ENCODE assay signal across 9 cellular contexts in genomic region chr11:17906436-17906835, GRCh38.
DNase-seq lines count a peak whose midpoint lies in the region; ATAC-seq and TF ChIP-seq lines count a peak whose summit lies in the region.
"Had no signal": no experiment of that assay in that cellular context is flagged by ENCODE, and none has a peak within 500 bp of the region (broad histone marks: within the 10 kb centered on the region; RNA-seq: fewer than 3 reads in every experiment).

No MANE protein-coding gene starts in this region.

- no peak for TF ChIP-seq EP300 in Ishikawa (IDR thresholded peaks at IDR 0.05; ENCODE audit: borderline replicate concordance)

- H3K9me3 Mint-ChIP-seq in brain, result no peaks in the 10 kb centered on the region
- H3K9me3 Mint-ChIP-seq in activated T-helper 2 cell treated with anti-CD3 and anti-CD28 coated beads, Interferon-gamma antibody, Interleukin-2, Interleukin-4, amounts not matched to agents 10 μg/mL and 5 μg/mL and 100 μg/mL, durations not matched to agents 14 hours and 24 hours and 36 hours, result no peaks in the 10 kb centered on the region

- ATAC-seq in HG03342 (IDR thresholded peaks at IDR 0.05; ENCODE audit: unreplicated experiment), result no peak
- ATAC-seq in HG02970 (IDR thresholded peaks at IDR 0.05; ENCODE audit: low FRiP score, unreplicated experiment), result no peak

- H3K4me1 Mint-ChIP-seq in brain, result peaks cover 10% of the 10 kb centered on the region
- no peaks in the 10 kb centered on the region for H3K4me1 Mint-ChIP-seq in activated T-helper 2 cell treated with anti-CD3 and anti-CD28 coated beads, Interferon-gamma antibody, Interleukin-2, Interleukin-4, amounts not matched to agents 10 μg/mL and 5 μg/mL and 100 μg/mL, durations not matched to agents 14 hours and 24 hours and 36 hours (ENCODE audit: low read depth)

- H3K27ac Mint-ChIP-seq in brain, result no peak overlapping the region
- H3K27ac Mint-ChIP-seq in activated T-helper 2 cell treated with anti-CD3 and anti-CD28 coated beads, Interferon-gamma antibody, Interleukin-2, Interleukin-4, amounts not matched to agents 10 μg/mL and 5 μg/mL and 100 μg/mL, durations not matched to agents 14 hours and 24 hours and 36 hours, result no peak overlapping the region

- TF ChIP-seq RAD21 in Ishikawa (IDR thresholded peaks at IDR 0.05; ENCODE audit: low read depth), result peak; percentile 44

- no peaks in the 10 kb centered on the region for H3K27me3 Mint-ChIP-seq in brain
- no peaks in the 10 kb centered on the region for H3K27me3 Mint-ChIP-seq in activated T-helper 2 cell treated with anti-CD3 and anti-CD28 coated beads, Interferon-gamma antibody, Interleukin-2, Interleukin-4, amounts not matched to agents 10 μg/mL and 5 μg/mL and 100 μg/mL, durations not matched to agents 14 hours and 24 hours and 36 hours (ENCODE audit: low read depth)

- TF ChIP-seq CTCF in brain (conservative IDR thresholded peaks at IDR 0.05), result peak; percentile 46 to 63

- DNase-seq in Daoy (ENCODE audit: low read depth) (peak; percentile 5), medulla oblongata (ENCODE audit: extremely low spot score) (peak; percentile 9)
- no peak for DNase-seq in activated T-helper 2 cell treated with anti-CD3 and anti-CD28 coated beads, Interferon-gamma antibody, Interleukin-2, Interleukin-4, amounts not matched to agents 10 μg/mL and 5 μg/mL and 100 μg/mL, durations not matched to agents 14 hours and 24 hours and 36 hours (ENCODE audit: low spot score)
- DNase-seq in central memory CD4-positive, alpha-beta T cell, result no peak
- DNase-seq: activated gamma-delta T cell treated with Interleukin-2 at 50 U/mL for 16 hours had no signal

- intact Hi-C loops in activated T-helper 2 cell treated with anti-CD3 and anti-CD28 coated beads, Interferon-gamma antibody, Interleukin-2, Interleukin-4, amounts not matched to agents 10 μg/mL and 5 μg/mL and 100 μg/mL, durations not matched to agents 14 hours and 24 hours and 36 hours (cut with micrococcal nuclease), result no loop called here

- no peaks in the 10 kb centered on the region for H3K36me3 Mint-ChIP-seq in brain
- H3K36me3 Mint-ChIP-seq in activated T-helper 2 cell treated with anti-CD3 and anti-CD28 coated beads, Interferon-gamma antibody, Interleukin-2, Interleukin-4, amounts not matched to agents 10 μg/mL and 5 μg/mL and 100 μg/mL, durations not matched to agents 14 hours and 24 hours and 36 hours (ENCODE audit: low read depth), result no peaks in the 10 kb centered on the region

- no peak overlapping the region for H3K4me3 Mint-ChIP-seq in brain
- no peak overlapping the region for H3K4me3 Mint-ChIP-seq in activated T-helper 2 cell treated with anti-CD3 and anti-CD28 coated beads, Interferon-gamma antibody, Interleukin-2, Interleukin-4, amounts not matched to agents 10 μg/mL and 5 μg/mL and 100 μg/mL, durations not matched to agents 14 hours and 24 hours and 36 hours (ENCODE audit: low read depth)

TF ChIP-seq in Ishikawa, 13 proteins besides CTCF, POLR2A, EP300 and RAD21:
- TF ChIP-seq, protein P1, sequence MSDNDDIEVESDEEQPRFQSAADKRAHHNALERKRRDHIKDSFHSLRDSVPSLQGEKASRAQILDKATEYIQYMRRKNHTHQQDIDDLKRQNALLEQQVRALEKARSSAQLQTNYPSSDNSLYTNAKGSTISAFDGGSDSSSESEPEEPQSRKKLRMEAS (IDR thresholded peaks at IDR 0.05), result no peak
- no peak for TF ChIP-seq CREB1 (IDR thresholded peaks at IDR 0.05; ENCODE audit: low read depth)
- TF ChIP-seq ZBTB7A (IDR thresholded peaks at IDR 0.05; ENCODE audit: low read depth), result no peak
- TF ChIP-seq TEAD4 (IDR thresholded peaks at IDR 0.05), result no peak
- TF ChIP-seq, protein P2, sequence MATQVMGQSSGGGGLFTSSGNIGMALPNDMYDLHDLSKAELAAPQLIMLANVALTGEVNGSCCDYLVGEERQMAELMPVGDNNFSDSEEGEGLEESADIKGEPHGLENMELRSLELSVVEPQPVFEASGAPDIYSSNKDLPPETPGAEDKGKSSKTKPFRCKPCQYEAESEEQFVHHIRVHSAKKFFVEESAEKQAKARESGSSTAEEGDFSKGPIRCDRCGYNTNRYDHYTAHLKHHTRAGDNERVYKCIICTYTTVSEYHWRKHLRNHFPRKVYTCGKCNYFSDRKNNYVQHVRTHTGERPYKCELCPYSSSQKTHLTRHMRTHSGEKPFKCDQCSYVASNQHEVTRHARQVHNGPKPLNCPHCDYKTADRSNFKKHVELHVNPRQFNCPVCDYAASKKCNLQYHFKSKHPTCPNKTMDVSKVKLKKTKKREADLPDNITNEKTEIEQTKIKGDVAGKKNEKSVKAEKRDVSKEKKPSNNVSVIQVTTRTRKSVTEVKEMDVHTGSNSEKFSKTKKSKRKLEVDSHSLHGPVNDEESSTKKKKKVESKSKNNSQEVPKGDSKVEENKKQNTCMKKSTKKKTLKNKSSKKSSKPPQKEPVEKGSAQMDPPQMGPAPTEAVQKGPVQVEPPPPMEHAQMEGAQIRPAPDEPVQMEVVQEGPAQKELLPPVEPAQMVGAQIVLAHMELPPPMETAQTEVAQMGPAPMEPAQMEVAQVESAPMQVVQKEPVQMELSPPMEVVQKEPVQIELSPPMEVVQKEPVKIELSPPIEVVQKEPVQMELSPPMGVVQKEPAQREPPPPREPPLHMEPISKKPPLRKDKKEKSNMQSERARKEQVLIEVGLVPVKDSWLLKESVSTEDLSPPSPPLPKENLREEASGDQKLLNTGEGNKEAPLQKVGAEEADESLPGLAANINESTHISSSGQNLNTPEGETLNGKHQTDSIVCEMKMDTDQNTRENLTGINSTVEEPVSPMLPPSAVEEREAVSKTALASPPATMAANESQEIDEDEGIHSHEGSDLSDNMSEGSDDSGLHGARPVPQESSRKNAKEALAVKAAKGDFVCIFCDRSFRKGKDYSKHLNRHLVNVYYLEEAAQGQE (IDR thresholded peaks at IDR 0.05; ENCODE audit: low read depth), result no peak
- TF ChIP-seq CEBPB (IDR thresholded peaks at IDR 0.05), result no peak
- TF ChIP-seq EGR1 (IDR thresholded peaks at IDR 0.05), result no peak
- TF ChIP-seq, protein P3, sequence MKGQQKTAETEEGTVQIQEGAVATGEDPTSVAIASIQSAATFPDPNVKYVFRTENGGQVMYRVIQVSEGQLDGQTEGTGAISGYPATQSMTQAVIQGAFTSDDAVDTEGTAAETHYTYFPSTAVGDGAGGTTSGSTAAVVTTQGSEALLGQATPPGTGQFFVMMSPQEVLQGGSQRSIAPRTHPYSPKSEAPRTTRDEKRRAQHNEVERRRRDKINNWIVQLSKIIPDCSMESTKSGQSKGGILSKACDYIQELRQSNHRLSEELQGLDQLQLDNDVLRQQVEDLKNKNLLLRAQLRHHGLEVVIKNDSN (IDR thresholded peaks at IDR 0.05), result no peak
- no peak for TF ChIP-seq FOXM1 (IDR thresholded peaks at IDR 0.05; ENCODE audit: borderline replicate concordance, low read depth)
- no peak for TF ChIP-seq YY1 (IDR thresholded peaks at IDR 0.05; ENCODE audit: low read depth)
- no peak for TF ChIP-seq TCF12 (IDR thresholded peaks at IDR 0.05; ENCODE audit: low read depth)
- TF ChIP-seq NFIC (IDR thresholded peaks at IDR 0.05), result no peak
- no peak for TF ChIP-seq TAF1 (IDR thresholded peaks at IDR 0.05; ENCODE audit: low read depth)

Comparison
In these comparisons a context has a peak if more than half of its experiments do, and no peak if none do; other contexts are left out.
1. DNase-seq: peak in Daoy (single experiment) and medulla oblongata (single experiment); none in activated T-helper 2 cell treated with anti-CD3 and anti-CD28 coated beads, Interferon-gamma antibody, Interleukin-2, Interleukin-4, amounts not matched to agents 10 μg/mL and 5 μg/mL and 100 μg/mL, durations not matched to agents 14 hours and 24 hours and 36 hours (single experiment) and central memory CD4-positive, alpha-beta T cell (single experiment).